In the genomic region with DNA sequence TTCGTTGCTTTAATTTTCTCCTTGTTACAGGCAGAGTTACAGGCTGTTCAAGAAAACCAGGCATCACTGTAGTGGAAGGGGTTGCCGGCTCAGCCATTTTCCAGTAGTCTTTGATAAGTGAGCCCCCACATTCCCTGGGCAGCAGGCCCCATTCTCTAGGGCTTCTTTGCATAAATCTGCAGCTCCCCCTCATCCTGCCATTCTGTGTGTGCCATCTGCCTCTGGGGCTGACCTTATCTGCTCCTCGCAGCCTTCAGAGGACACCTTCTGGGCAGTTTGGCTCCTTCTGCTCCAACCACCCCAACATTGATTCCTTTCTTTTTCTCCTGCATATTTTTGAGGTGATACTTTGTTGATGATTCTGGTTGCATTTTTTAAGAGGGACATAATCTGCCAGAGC, we compare ENCODE assay signal across 21 cellular contexts. TPM values are rescaled to one million over a fixed set of nuclear protein-coding genes. Genes with fewer than 3 reads are reported as not detected.
DNase-seq lines count a peak whose midpoint lies in the region; ATAC-seq, FAIRE-seq and TF ChIP-seq lines count a peak whose summit lies in the region.
"Had no signal": no experiment of that assay in that cellular context is flagged by ENCODE, and none has a peak within 500 bp of the region (broad histone marks: within the 10 kb centered on the region; RNA-seq: fewer than 3 reads in every experiment).

No MANE protein-coding gene starts in this region.

- peak overlapping the region; percentile 1 for H3K27ac Mint-ChIP-seq in activated T-helper 17 cell treated with anti-CD3 and anti-CD28 coated beads, Interleukin-2, amount 50 U/mL, for 72 hours
- H3K27ac Mint-ChIP-seq in memory B cell (peak overlapping the region; percentile 26), osteocyte (ENCODE audit: unreplicated experiment) (no peak overlapping the region)
- H3K27ac Mint-ChIP-seq in activated CD8-positive, alpha-beta T cell treated with anti-CD3 and anti-CD28 coated beads, Interleukin-2, amount 10 ng/mL, durations not matched to agents 7 days and 5 days: no peak overlapping the region
- H3K27ac Mint-ChIP-seq: CD4-positive, CD25-positive, alpha-beta regulatory T cell; T-helper 2 cell treated with Interferon-gamma antibody and Interleukin-4, amounts not matched to agents 5 μg/mL and 100 μg/mL, for 36 hours had no signal

- H3K4me3 ChIP-seq in AG10803 (ENCODE audit: low read length): no peak overlapping the region
- H3K4me3 ChIP-seq: SJCRH30, upper lobe of left lung had no signal

- no peaks in the 10 kb centered on the region for H3K9me3 Mint-ChIP-seq in activated T-helper 17 cell treated with anti-CD3 and anti-CD28 coated beads, Interleukin-2, amount 50 U/mL, for 72 hours
- no peaks in the 10 kb centered on the region for H3K9me3 Mint-ChIP-seq in memory B cell
- H3K9me3 Mint-ChIP-seq in osteocyte (ENCODE audit: unreplicated experiment): no peaks in the 10 kb centered on the region
- no peaks in the 10 kb centered on the region for H3K9me3 Mint-ChIP-seq in activated CD8-positive, alpha-beta T cell treated with anti-CD3 and anti-CD28 coated beads, Interleukin-2, amount 10 ng/mL, durations not matched to agents 7 days and 5 days (ENCODE audit: insufficient read depth)
- H3K9me3 Mint-ChIP-seq: CD4-positive, CD25-positive, alpha-beta regulatory T cell; T-helper 2 cell treated with Interferon-gamma antibody and Interleukin-4, amounts not matched to agents 5 μg/mL and 100 μg/mL, for 36 hours had no signal

- H3K4me3 Mint-ChIP-seq in activated T-helper 17 cell treated with anti-CD3 and anti-CD28 coated beads, Interleukin-2, amount 50 U/mL, for 72 hours: no peak overlapping the region
- H3K4me3 Mint-ChIP-seq in memory B cell (no peak overlapping the region), osteocyte (ENCODE audit: unreplicated experiment) (no peak overlapping the region)
- no peak overlapping the region for H3K4me3 Mint-ChIP-seq in activated CD8-positive, alpha-beta T cell treated with anti-CD3 and anti-CD28 coated beads, Interleukin-2, amount 10 ng/mL, durations not matched to agents 7 days and 5 days
- H3K4me3 Mint-ChIP-seq: CD4-positive, CD25-positive, alpha-beta regulatory T cell; T-helper 2 cell treated with Interferon-gamma antibody and Interleukin-4, amounts not matched to agents 5 μg/mL and 100 μg/mL, for 36 hours had no signal

- no peaks in the 10 kb centered on the region for H3K4me1 Mint-ChIP-seq in activated T-helper 17 cell treated with anti-CD3 and anti-CD28 coated beads, Interleukin-2, amount 50 U/mL, for 72 hours
- H3K4me1 Mint-ChIP-seq in memory B cell: no peaks in the 10 kb centered on the region
- no peaks in the 10 kb centered on the region for H3K4me1 Mint-ChIP-seq in osteocyte (ENCODE audit: unreplicated experiment)
- no peaks in the 10 kb centered on the region for H3K4me1 Mint-ChIP-seq in activated CD8-positive, alpha-beta T cell treated with anti-CD3 and anti-CD28 coated beads, Interleukin-2, amount 10 ng/mL, durations not matched to agents 7 days and 5 days (ENCODE audit: low read depth)
- H3K4me1 Mint-ChIP-seq: CD4-positive, CD25-positive, alpha-beta regulatory T cell had no signal

- CTCF ChIA-PET in activated CD8-positive, alpha-beta T cell treated with anti-CD3 and anti-CD28 coated beads, Interleukin-2, amount 10 ng/mL, durations not matched to agents 7 days and 5 days (lab: Charles Lee): no interaction called here

- ATAC-seq in activated T-helper 17 cell treated with anti-CD3 and anti-CD28 coated beads, Interleukin-2, amount 50 U/mL, for 72 hours (replicated peaks): no peak
- no peak for ATAC-seq in memory B cell (ENCODE audit: low read depth)
- ATAC-seq in activated CD8-positive, alpha-beta T cell treated with anti-CD3 and anti-CD28 coated beads, Interleukin-2, amount 10 ng/mL, durations not matched to agents 7 days and 5 days: no peak
- ATAC-seq: HCT116; right cardiac atrium; stimulated activated naive CD8-positive, alpha-beta T cell treated with anti-CD3 and anti-CD28 coated beads, Interleukin-15, Interleukin-2, amounts not matched to agents 100 U/mL and 50 U/mL, for 24 hours had no signal

- peak; percentile 77 for FAIRE-seq in HTR-8/SVneo (lab: Jason Lieb, UNC)

- POLR2A ChIA-PET in activated CD8-positive, alpha-beta T cell treated with anti-CD3 and anti-CD28 coated beads, Interleukin-2, amount 10 ng/mL, durations not matched to agents 7 days and 5 days (lab: Charles Lee): interaction anchor here (0.7 to 1.6 kb wide), 2 partner anchors 58 to 274 kb away, joined by 3 read pairs; no protein-coding TSS in a partner anchor

- DNase-seq in AG10803 (ENCODE audit: low read depth) (peak; percentile 8), HTR-8/SVneo (ENCODE audit: insufficient read length, low spot score) (no peak), memory B cell (ENCODE audit: low spot score in 2 of 2) (no peak), osteocyte (ENCODE audit: extremely low spot score, unreplicated experiment) (no peak), cortex of kidney (lab: John Stamatoyannopoulos, UW) (no peak)
- DNase-seq in activated CD8-positive, alpha-beta T cell treated with anti-CD3 and anti-CD28 coated beads, Interleukin-2, amount 10 ng/mL, durations not matched to agents 7 days and 5 days: no peak
- DNase-seq in stimulated activated CD4-positive, alpha-beta T cell treated with anti-CD3 and anti-CD28 coated beads, Interleukin-4, amount 100 ng/mL, for 24 hours: no peak
- DNase-seq: activated CD4-positive, alpha-beta T cell treated with anti-CD3 and anti-CD28 coated beads for 1 hour; activated effector memory CD4-positive, alpha-beta T cell treated with anti-CD3 and anti-CD28 coated beads, Interleukin-2, amount 50 U/mL, for 16 hours; amniotic stem cell; CD4-positive, CD25-positive, alpha-beta regulatory T cell; NCI-H1048; NCI-H2081 treated with DMSO at 0.1 percent for 48 hours; right cardiac atrium; SJCRH30; stimulated activated CD4-positive, alpha-beta T cell treated with anti-CD3 and anti-CD28 coated beads, Interleukin-15, amount 100 ng/mL, for 24 hours; stimulated activated naive CD8-positive, alpha-beta T cell treated with anti-CD3 and anti-CD28 coated beads, Interleukin-15, Interleukin-2, amounts not matched to agents 100 U/mL and 50 U/mL, for 24 hours; upper lobe of left lung had no signal

- TF ChIP-seq CTCF in AG10803 (conservative IDR thresholded peaks at IDR 0.05; ENCODE audit: low read length): no peak
- no peak for TF ChIP-seq CTCF in osteocyte (IDR thresholded peaks at IDR 0.05)

- no peaks in the 10 kb centered on the region for H3K27me3 Mint-ChIP-seq in activated T-helper 17 cell treated with anti-CD3 and anti-CD28 coated beads, Interleukin-2, amount 50 U/mL, for 72 hours
- no peaks in the 10 kb centered on the region for H3K27me3 Mint-ChIP-seq in memory B cell
- H3K27me3 Mint-ChIP-seq in osteocyte (ENCODE audit: unreplicated experiment): no peaks in the 10 kb centered on the region
- H3K27me3 Mint-ChIP-seq in activated CD8-positive, alpha-beta T cell treated with anti-CD3 and anti-CD28 coated beads, Interleukin-2, amount 10 ng/mL, durations not matched to agents 7 days and 5 days (ENCODE audit: low read depth): no peaks in the 10 kb centered on the region
- H3K27me3 Mint-ChIP-seq: CD4-positive, CD25-positive, alpha-beta regulatory T cell had no signal

- peaks cover 15% of the 10 kb centered on the region for H3K36me3 Mint-ChIP-seq in activated T-helper 17 cell treated with anti-CD3 and anti-CD28 coated beads, Interleukin-2, amount 50 U/mL, for 72 hours (ENCODE audit: low read depth)
- no peaks in the 10 kb centered on the region for H3K36me3 Mint-ChIP-seq in memory B cell
- no peaks in the 10 kb centered on the region for H3K36me3 Mint-ChIP-seq in osteocyte (ENCODE audit: unreplicated experiment)
- H3K36me3 Mint-ChIP-seq in activated CD8-positive, alpha-beta T cell treated with anti-CD3 and anti-CD28 coated beads, Interleukin-2, amount 10 ng/mL, durations not matched to agents 7 days and 5 days (ENCODE audit: low read depth): peaks cover 16% of the 10 kb centered on the region
- H3K36me3 Mint-ChIP-seq: CD4-positive, CD25-positive, alpha-beta regulatory T cell had no signal

RNA-seq across cellular contexts. Expression of a gene that starts 17.0 kb away (rescaled TPM):
- total RNA-seq in activated T-helper 17 cell treated with anti-CD3 and anti-CD28 coated beads, Interleukin-2, amount 50 U/mL, for 72 hours: not detected
- 0.91 and 1.5 TPM in 2 replicates for total RNA-seq in osteocyte
- total RNA-seq in activated CD8-positive, alpha-beta T cell treated with anti-CD3 and anti-CD28 coated beads, Interleukin-2, amount 10 ng/mL, durations not matched to agents 7 days and 5 days: not detected
- total RNA-seq: CD4-positive, CD25-positive, alpha-beta regulatory T cell had no signal

RNA-seq across cellular contexts. Expression of a gene that starts 19.8 kb away (rescaled TPM):
- 10 to 100 TPM; 30.9 to 36.5 TPM for total RNA-seq in activated T-helper 17 cell treated with anti-CD3 and anti-CD28 coated beads, Interleukin-2, amount 50 U/mL, for 72 hours
- 439 and 505 TPM in 2 replicates for total RNA-seq in osteocyte
- 10 to 100 TPM; 14.6 to 19.2 TPM for total RNA-seq in activated CD8-positive, alpha-beta T cell treated with anti-CD3 and anti-CD28 coated beads, Interleukin-2, amount 10 ng/mL, durations not matched to agents 7 days and 5 days

RNA-seq across cellular contexts. Expression of a gene that starts 35.4 kb away (rescaled TPM):
- total RNA-seq in activated T-helper 17 cell treated with anti-CD3 and anti-CD28 coated beads, Interleukin-2, amount 50 U/mL, for 72 hours: 10 to 100 TPM; 38.4 to 45.4 TPM
- 34.4 and 41.6 TPM in 2 replicates for total RNA-seq in osteocyte
- 100 to 1,000 TPM; 107 to 110 TPM for total RNA-seq in activated CD8-positive, alpha-beta T cell treated with anti-CD3 and anti-CD28 coated beads, Interleukin-2, amount 10 ng/mL, durations not matched to agents 7 days and 5 days
- total RNA-seq: SJCRH30 had no signal

RNA-seq across cellular contexts. Expression of a gene that starts 43.8 kb away (rescaled TPM):
- 1,000 to 10,000 TPM; 1,154 to 1,186 TPM for total RNA-seq in activated T-helper 17 cell treated with anti-CD3 and anti-CD28 coated beads, Interleukin-2, amount 50 U/mL, for 72 hours
- 956 and 1,010 TPM in 2 replicates for total RNA-seq in osteocyte
- total RNA-seq in activated CD8-positive, alpha-beta T cell treated with anti-CD3 and anti-CD28 coated beads, Interleukin-2, amount 10 ng/mL, durations not matched to agents 7 days and 5 days: 100 to 1,000 TPM; 949 to 980 TPM

Comparison
In these comparisons a context has a peak if more than half of its experiments do, and no peak if none do; other contexts are left out.
1. H3K27ac Mint-ChIP-seq: peak in activated T-helper 17 cell treated with anti-CD3 and anti-CD28 coated beads, Interleukin-2, amount 50 U/mL, for 72 hours (single experiment) and memory B cell (single experiment); none in osteocyte (single experiment) and activated CD8-positive, alpha-beta T cell treated with anti-CD3 and anti-CD28 coated beads, Interleukin-2, amount 10 ng/mL, durations not matched to agents 7 days and 5 days (single experiment).
2. RNA of a gene that starts 19.8 kb away (total RNA-seq): 439 to 505 TPM in osteocyte; 30.9 to 36.5 TPM in activated T-helper 17 cell treated with anti-CD3 and anti-CD28 coated beads, Interleukin-2, amount 50 U/mL, for 72 hours and 14.6 to 19.2 TPM in activated CD8-positive, alpha-beta T cell treated with anti-CD3 and anti-CD28 coated beads, Interleukin-2, amount 10 ng/mL, durations not matched to agents 7 days and 5 days; every median in the first group is over 10 times any median in the second.